1 cellular context compared by ENCODE assay signal in the genomic region with DNA sequence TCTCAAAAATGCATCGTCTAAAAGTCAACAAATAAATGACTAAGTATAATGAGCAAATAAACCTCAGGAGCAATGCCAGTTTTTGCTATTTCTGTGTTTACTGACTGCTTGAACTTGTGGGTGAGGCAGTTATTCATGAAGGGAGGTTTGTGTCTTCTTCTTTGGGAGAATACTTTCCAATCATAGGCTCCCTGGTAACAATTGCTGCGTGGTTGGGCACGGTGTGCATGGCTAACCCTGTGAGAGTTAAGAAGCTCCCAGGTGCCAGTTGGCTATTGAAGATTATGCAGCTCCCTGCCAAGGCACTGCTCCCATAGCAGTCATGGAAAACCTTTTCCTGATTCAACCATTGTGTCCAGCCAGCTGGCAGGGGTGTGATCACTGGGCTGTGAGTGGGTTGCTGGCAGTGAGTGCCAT.
TF ChIP-seq lines count a peak whose summit lies in the region.

No MANE protein-coding gene starts in this region.

TF ChIP-seq in A549, 52 proteins besides CTCF, POLR2A, EP300 and RAD21 (continued from another document):
- TF ChIP-seq, protein P1, sequence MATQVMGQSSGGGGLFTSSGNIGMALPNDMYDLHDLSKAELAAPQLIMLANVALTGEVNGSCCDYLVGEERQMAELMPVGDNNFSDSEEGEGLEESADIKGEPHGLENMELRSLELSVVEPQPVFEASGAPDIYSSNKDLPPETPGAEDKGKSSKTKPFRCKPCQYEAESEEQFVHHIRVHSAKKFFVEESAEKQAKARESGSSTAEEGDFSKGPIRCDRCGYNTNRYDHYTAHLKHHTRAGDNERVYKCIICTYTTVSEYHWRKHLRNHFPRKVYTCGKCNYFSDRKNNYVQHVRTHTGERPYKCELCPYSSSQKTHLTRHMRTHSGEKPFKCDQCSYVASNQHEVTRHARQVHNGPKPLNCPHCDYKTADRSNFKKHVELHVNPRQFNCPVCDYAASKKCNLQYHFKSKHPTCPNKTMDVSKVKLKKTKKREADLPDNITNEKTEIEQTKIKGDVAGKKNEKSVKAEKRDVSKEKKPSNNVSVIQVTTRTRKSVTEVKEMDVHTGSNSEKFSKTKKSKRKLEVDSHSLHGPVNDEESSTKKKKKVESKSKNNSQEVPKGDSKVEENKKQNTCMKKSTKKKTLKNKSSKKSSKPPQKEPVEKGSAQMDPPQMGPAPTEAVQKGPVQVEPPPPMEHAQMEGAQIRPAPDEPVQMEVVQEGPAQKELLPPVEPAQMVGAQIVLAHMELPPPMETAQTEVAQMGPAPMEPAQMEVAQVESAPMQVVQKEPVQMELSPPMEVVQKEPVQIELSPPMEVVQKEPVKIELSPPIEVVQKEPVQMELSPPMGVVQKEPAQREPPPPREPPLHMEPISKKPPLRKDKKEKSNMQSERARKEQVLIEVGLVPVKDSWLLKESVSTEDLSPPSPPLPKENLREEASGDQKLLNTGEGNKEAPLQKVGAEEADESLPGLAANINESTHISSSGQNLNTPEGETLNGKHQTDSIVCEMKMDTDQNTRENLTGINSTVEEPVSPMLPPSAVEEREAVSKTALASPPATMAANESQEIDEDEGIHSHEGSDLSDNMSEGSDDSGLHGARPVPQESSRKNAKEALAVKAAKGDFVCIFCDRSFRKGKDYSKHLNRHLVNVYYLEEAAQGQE (IDR thresholded peaks at IDR 0.05): no peak
- TF ChIP-seq ZNF302 (CRISPR knock-in tag; IDR thresholded peaks at IDR 0.05) (no peak), CEBPB (IDR thresholded peaks at IDR 0.05) (0 out of 4 replicates have a peak, but pooled peaks of 1 of the 2 experiments have one; percentile 14), GATA3 (IDR thresholded peaks at IDR 0.05; ENCODE audit: borderline replicate concordance) (peak; percentile 43; the same call in 1 of the 2 replicates), JUN (IDR thresholded peaks at IDR 0.05) (0 out of 5 replicates have a peak, but pooled peaks of 1 of the 2 experiments have one; percentile 23), FOSL2 (IDR thresholded peaks at IDR 0.05) (no peak), FOSL2 (CRISPR knock-in tag; IDR thresholded peaks at IDR 0.05) (0 out of 2 replicates have a peak, but pooled peaks have one; percentile 32), BHLHE40 (IDR thresholded peaks at IDR 0.05; ENCODE audit: low read depth, low read length) (no peak)
